ENCODE assay signal across 9 cellular contexts in the genomic region with DNA sequence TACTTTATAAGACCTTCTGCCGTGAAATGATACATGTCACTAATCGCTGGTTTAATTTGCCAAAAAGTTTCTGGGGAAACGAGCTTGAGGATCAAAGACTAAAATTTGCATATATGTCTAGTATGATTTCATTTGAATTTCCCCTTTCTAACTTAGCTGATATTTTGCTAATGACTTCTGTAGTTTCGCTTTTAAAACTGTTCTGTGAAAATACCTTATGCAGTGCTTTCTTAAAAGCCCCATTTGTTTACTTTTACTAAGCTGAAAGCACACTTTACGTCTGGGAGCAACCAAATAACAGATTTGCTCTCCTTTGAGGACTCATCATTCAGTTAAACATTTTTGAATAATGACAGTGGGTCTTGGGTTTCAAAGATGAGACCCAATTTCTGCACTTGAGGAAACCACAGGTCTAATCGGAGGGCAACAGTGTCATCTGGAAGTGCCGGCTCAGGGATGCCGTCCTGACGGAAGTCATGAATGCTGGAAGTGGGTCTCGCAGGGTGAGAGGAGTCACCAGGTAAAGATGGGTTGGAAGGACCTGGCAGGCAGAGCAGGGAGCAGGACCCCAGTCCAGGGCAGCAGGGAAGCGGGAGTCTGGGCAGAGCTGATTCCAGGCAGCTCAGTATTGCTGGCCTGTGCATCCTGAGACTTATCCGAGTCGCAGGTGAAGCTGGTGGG. TPM values are rescaled to one million over a fixed set of nuclear protein-coding genes. Genes with fewer than 3 reads are reported as not detected.
DNase-seq lines count a peak whose midpoint lies in the region; ATAC-seq lines count a peak whose summit lies in the region.
"Had no signal": no experiment of that assay in that cellular context is flagged by ENCODE, and none has a peak within 500 bp of the region (broad histone marks: within the 10 kb centered on the region; RNA-seq: fewer than 3 reads in every experiment).

No MANE protein-coding gene starts in this region.

- peak overlapping the region in 12 of 21 experiments; percentile 6 to 76 (median 54) for H3K27ac ChIP-seq in skin epidermis

- peak overlapping the region in 3 of 7 experiments; percentile 1 to 12 (median 7) for H3K4me3 ChIP-seq in skin epidermis

- peak; percentile 70 for ATAC-seq in GM18867 (IDR thresholded peaks at IDR 0.05; ENCODE audit: unreplicated experiment)
- ATAC-seq in HG02588 (IDR thresholded peaks at IDR 0.05; ENCODE audit: unreplicated experiment), result peak; percentile 44

- DNase-seq in RPMI8226 (peak; percentile 17), NOMO-1 (lab: John Stamatoyannopoulos, UW; ENCODE audit: unreplicated experiment in 2 of 2) (no peak), HT-29 (ENCODE audit: low spot score) (no peak), NCI-H82 treated with DMSO at 0.1 percent for 48 hours (lab: John Stamatoyannopoulos, UW; ENCODE audit: unreplicated experiment) (no peak)
- no peak for DNase-seq in stimulated activated CD8-positive, alpha-beta memory T cell treated with anti-CD3 and anti-CD28 coated beads, Interleukin-4, amount 100 ng/mL, for 48 hours
- DNase-seq: NCI-H526 treated with DMSO at 0.1 percent for 48 hours had no signal

RNA-seq across cellular contexts. Expression of a gene that starts 33.2 kb away (rescaled TPM):
- total RNA-seq in HT-29 (2014; rRNA removed; shearing (Covaris generic)), result 4.4 and 7.2 TPM in 2 replicates
